19 cellular contexts compared by ENCODE assay signal in the genomic region with DNA sequence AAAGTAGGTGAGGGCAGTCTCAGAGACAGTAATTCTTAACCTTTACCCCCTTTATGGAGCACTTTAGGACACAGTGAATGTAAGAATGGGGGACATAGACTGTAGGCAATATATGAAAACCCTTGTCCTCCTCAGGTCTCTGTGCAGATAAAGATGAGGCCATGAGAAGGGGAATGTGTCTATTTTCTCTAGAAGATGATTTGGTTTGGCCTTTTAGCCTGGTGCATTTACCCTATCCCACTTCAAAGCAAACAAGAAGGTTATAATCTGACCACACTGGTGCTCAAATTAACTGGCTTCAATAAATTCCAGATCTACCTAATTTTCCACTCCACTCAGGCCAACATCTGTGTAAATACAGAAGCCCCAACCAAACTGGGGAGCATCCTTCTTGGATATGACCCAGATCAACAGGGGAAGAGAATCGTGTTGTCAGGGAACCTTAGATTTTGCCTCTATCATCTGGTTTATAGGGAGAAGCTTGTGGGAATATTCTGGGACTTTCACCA. TPM values are rescaled to one million over a fixed set of nuclear protein-coding genes. Genes with fewer than 3 reads are reported as not detected.
DNase-seq lines count a peak whose midpoint lies in the region; ATAC-seq and TF ChIP-seq lines count a peak whose summit lies in the region.
"Had no signal": no experiment of that assay in that cellular context is flagged by ENCODE, and none has a peak within 500 bp of the region (broad histone marks: within the 10 kb centered on the region; RNA-seq: fewer than 3 reads in every experiment).

No MANE protein-coding gene starts in this region.

- H3K9me3 ChIP-seq in heart left ventricle = no peaks in the 10 kb centered on the region
- H3K9me3 ChIP-seq: SJSA1, transverse colon had no signal

- 79 to 93% (median 91%) methylated on average over 1 of the region's 1 CpG for WGBS in heart left ventricle, 4 donors

- H3K4me1 ChIP-seq in heart left ventricle = peaks cover 0 to 29% (median 0%) of the 10 kb centered on the region in 12 donors
- H3K4me1 ChIP-seq: SJSA1, transverse colon had no signal

- H3K27me3 Mint-ChIP-seq in activated naive CD4-positive, alpha-beta T cell treated with anti-CD3 and anti-CD28 coated beads, Interleukin-2, amount 10 ng/mL, durations not matched to agents 7 days and 5 days = no peaks in the 10 kb centered on the region
- H3K27me3 Mint-ChIP-seq in T-cell (no peaks in the 10 kb centered on the region), memory B cell (no peaks in the 10 kb centered on the region)

- no peak overlapping the region for H3K27ac ChIP-seq in heart left ventricle
- H3K27ac ChIP-seq: brain microvascular endothelial cell, SJSA1, transverse colon had no signal

- H3K27me3 ChIP-seq in heart left ventricle = no peaks in the 10 kb centered on the region
- H3K27me3 ChIP-seq: brain microvascular endothelial cell, SJSA1, transverse colon had no signal

- intact Hi-C loops in heart left ventricle (cut with DNase I) = no loop called here

- H3K27ac Mint-ChIP-seq in activated naive CD4-positive, alpha-beta T cell treated with anti-CD3 and anti-CD28 coated beads, Interleukin-2, amount 50 U/mL, for 72 hours = peak overlapping the region; percentile 44 to 81
- H3K27ac Mint-ChIP-seq in activated naive CD4-positive, alpha-beta T cell treated with anti-CD3 and anti-CD28 coated beads, Interleukin-2, amount 10 ng/mL, durations not matched to agents 7 days and 5 days = no peak overlapping the region
- H3K27ac Mint-ChIP-seq in T-cell = peak overlapping the region; percentile 15 to 88
- H3K27ac Mint-ChIP-seq in memory B cell = peak overlapping the region; percentile 86

- POLR2A ChIA-PET in T-cell (lab: Charles Lee) = interaction anchor here in 1 of 2 donors (0.6 kb wide), 1 partner anchor 272 kb away, joined by 14 read pairs; no protein-coding TSS in a partner anchor

- no peak overlapping the region for H3K4me3 Mint-ChIP-seq in activated naive CD4-positive, alpha-beta T cell treated with anti-CD3 and anti-CD28 coated beads, Interleukin-2, amount 10 ng/mL, durations not matched to agents 7 days and 5 days
- peak overlapping the region; percentile 15 to 50 (median 29) for H3K4me3 Mint-ChIP-seq in T-cell
- no peak overlapping the region for H3K4me3 Mint-ChIP-seq in memory B cell

- H3K36me3 Mint-ChIP-seq in activated naive CD4-positive, alpha-beta T cell treated with anti-CD3 and anti-CD28 coated beads, Interleukin-2, amount 50 U/mL, for 72 hours = peaks cover 0 to 15% of the 10 kb centered on the region in 2 donors
- peaks cover 72% of the 10 kb centered on the region for H3K36me3 Mint-ChIP-seq in activated naive CD4-positive, alpha-beta T cell treated with anti-CD3 and anti-CD28 coated beads, Interleukin-2, amount 10 ng/mL, durations not matched to agents 7 days and 5 days
- H3K36me3 Mint-ChIP-seq in T-cell (peaks cover 43% of the 10 kb centered on the region), memory B cell (peaks cover 39% of the 10 kb centered on the region)

- H3K36me3 ChIP-seq in heart left ventricle = no peaks in the 10 kb centered on the region
- H3K36me3 ChIP-seq: brain microvascular endothelial cell, SJSA1, transverse colon had no signal

- no peak for DNase-seq in activated naive CD4-positive, alpha-beta T cell treated with anti-CD3 and anti-CD28 coated beads, Interleukin-2, amount 50 U/mL, for 72 hours (ENCODE audit: low spot score in 2 of 2)
- DNase-seq in activated naive CD4-positive, alpha-beta T cell treated with anti-CD3 and anti-CD28 coated beads, Interleukin-2, amount 10 ng/mL, durations not matched to agents 7 days and 5 days = no peak
- DNase-seq in T-cell = no peak
- no peak for DNase-seq in memory B cell (ENCODE audit: low spot score in 2 of 2)
- DNase-seq in heart left ventricle = no peak
- no peak for DNase-seq in NCI-H146 (lab: John Stamatoyannopoulos, UW)
- DNase-seq: activated CD8-positive, alpha-beta memory T cell treated with anti-CD3 and anti-CD28 coated beads, Interleukin-2, amount 50 U/mL, for 4 hours; brain microvascular endothelial cell; KBM-7; left ventricle myocardium superior; NCI-H187 treated with DMSO at 0.1 percent for 48 hours; NCI-H774; stimulated activated CD4-positive, alpha-beta T cell treated with anti-CD3 and anti-CD28 coated beads, Interleukin-1b, Interleukin-23, amount 100 ng/mL, for 48 hours; stimulated activated naive CD4-positive, alpha-beta T cell treated with Interleukin-2 at 50 U/mL for 16 hours; T1000; transverse colon had no signal

- H3K9me3 Mint-ChIP-seq in activated naive CD4-positive, alpha-beta T cell treated with anti-CD3 and anti-CD28 coated beads, Interleukin-2, amount 50 U/mL, for 72 hours = peaks cover 0 to 4% of the 10 kb centered on the region in 2 donors
- H3K9me3 Mint-ChIP-seq in activated naive CD4-positive, alpha-beta T cell treated with anti-CD3 and anti-CD28 coated beads, Interleukin-2, amount 10 ng/mL, durations not matched to agents 7 days and 5 days = no peaks in the 10 kb centered on the region
- no peaks in the 10 kb centered on the region for H3K9me3 Mint-ChIP-seq in T-cell
- H3K9me3 Mint-ChIP-seq in memory B cell = no peaks in the 10 kb centered on the region

- peak; percentile 8 to 77 for ATAC-seq in activated naive CD4-positive, alpha-beta T cell treated with anti-CD3 and anti-CD28 coated beads, Interleukin-2, amount 50 U/mL, for 72 hours
- ATAC-seq in T-cell (replicated peaks in 1 of 4) (no peak), memory B cell (ENCODE audit: low read depth) (no peak), HG02840 (IDR thresholded peaks at IDR 0.05; ENCODE audit: low FRiP score, unreplicated experiment) (no peak), heart left ventricle (no peak)
- ATAC-seq: left ventricle myocardium superior had no signal

- TF ChIP-seq POLR2A in heart left ventricle (IDR thresholded peaks at IDR 0.05) = no peak

- no peak for TF ChIP-seq CTCF in heart left ventricle (IDR thresholded peaks at IDR 0.05)

- CTCF ChIA-PET in activated naive CD4-positive, alpha-beta T cell treated with anti-CD3 and anti-CD28 coated beads, Interleukin-2, amount 10 ng/mL, durations not matched to agents 7 days and 5 days (lab: Charles Lee) = no interaction called here
- CTCF ChIA-PET in T-cell (lab: Charles Lee) = interaction anchor here in 1 of 2 donors (1.0 kb wide), 1 partner anchor 125 kb away, joined by 3 read pairs; no protein-coding TSS in a partner anchor

- no peak overlapping the region for H3K4me3 ChIP-seq in heart left ventricle
- H3K4me3 ChIP-seq: SJSA1, transverse colon had no signal

- peaks cover 78% of the 10 kb centered on the region for H3K4me1 Mint-ChIP-seq in activated naive CD4-positive, alpha-beta T cell treated with anti-CD3 and anti-CD28 coated beads, Interleukin-2, amount 10 ng/mL, durations not matched to agents 7 days and 5 days
- H3K4me1 Mint-ChIP-seq in T-cell (peaks cover 85 to 91% (median 88%) of the 10 kb centered on the region in 3 donors), memory B cell (peaks cover 54% of the 10 kb centered on the region)

RNA-seq across cellular contexts. Expression of gene RIPOR2, which starts 42.4 kb away (rescaled TPM):
- total RNA-seq in activated naive CD4-positive, alpha-beta T cell treated with anti-CD3 and anti-CD28 coated beads, Interleukin-2, amount 50 U/mL, for 72 hours = 100 to 1,000 TPM in 1 of 2 donors, 10 to 100 TPM in 1; 63.9 to 126 TPM
- total RNA-seq in T-cell (100 to 1,000 TPM; 381 to 480 (median 441) TPM), heart left ventricle (10 to 100 TPM in 1 of 9 donors, 1 to 10 TPM in 8; 2.7 to 14.2 (median 4.6) TPM)
- polyA plus RNA-seq in heart left ventricle = 1 to 10 TPM in 1 of 2 donors, under 1 TPM in 1; 0.76 to 1.9 TPM
- total RNA-seq: pulmonary artery endothelial cell had no signal

Comparison
In these comparisons a context has a peak if more than half of its experiments do, and no peak if none do; other contexts are left out.
1. ATAC-seq: peak in activated naive CD4-positive, alpha-beta T cell treated with anti-CD3 and anti-CD28 coated beads, Interleukin-2, amount 50 U/mL, for 72 hours (2 of 2); none in T-cell (0 of 4), memory B cell (single experiment), HG02840 (single experiment) and heart left ventricle (0 of 4).
2. H3K4me3 Mint-ChIP-seq: peak in T-cell (3 of 3); none in activated naive CD4-positive, alpha-beta T cell treated with anti-CD3 and anti-CD28 coated beads, Interleukin-2, amount 10 ng/mL, durations not matched to agents 7 days and 5 days (single experiment) and memory B cell (single experiment).
3. RNA of gene RIPOR2, which starts 42.4 kb away (total RNA-seq): 381 to 480 TPM in T-cell and 63.9 to 126 TPM in activated naive CD4-positive, alpha-beta T cell treated with anti-CD3 and anti-CD28 coated beads, Interleukin-2, amount 50 U/mL, for 72 hours; 2.7 to 14.2 TPM in heart left ventricle; every median in the first group is over 4 times any median in the second.